14 cellular contexts compared by ENCODE assay signal in genomic region chr6:55034752-55035151, GRCh38.
"Had no signal": no experiment of that assay in that cellular context is flagged by ENCODE, and none has a peak within 500 bp of the region (broad histone marks: within the 10 kb centered on the region; RNA-seq: fewer than 3 reads in every experiment).

No MANE protein-coding gene starts in this region.

- DNase-seq: activated CD4-positive, alpha-beta T cell treated with anti-CD3 and anti-CD28 coated beads, Interleukin-2, amount 50 U/mL, for 1 hour; activated CD4-positive, CD25-positive, alpha-beta regulatory T cell; activated gamma-delta T cell; activated T-cell treated with anti-CD3 and anti-CD28 coated beads, Interleukin-2, amount 50 U/mL, for 24 hours; brain microvascular endothelial cell; effector memory CD8-positive, alpha-beta T cell; gastrocnemius medialis; left ventricle myocardium superior; retina; stimulated activated CD4-positive, alpha-beta T cell treated with anti-CD3 and anti-CD28 coated beads, Interleukin-15, amount 100 ng/mL, for 24 hours; thyroid gland; uterus had no signal

- H3K79me2 ChIP-seq: parathyroid adenoma had no signal

- H3K27me3 ChIP-seq: brain microvascular endothelial cell, gastrocnemius medialis, thyroid gland, uterus had no signal

- H3K9ac ChIP-seq: parathyroid adenoma had no signal

- H2AFZ ChIP-seq: parathyroid adenoma had no signal

- H3K36me3 ChIP-seq: brain microvascular endothelial cell, gastrocnemius medialis, thyroid gland, uterus had no signal

- H3K9me3 ChIP-seq: gastrocnemius medialis, thyroid gland, uterus had no signal

- ATAC-seq: effector memory CD8-positive, alpha-beta T cell; gastrocnemius medialis; left ventricle myocardium superior had no signal

- H3K27ac ChIP-seq: brain microvascular endothelial cell, epithelial cell of prostate, gastrocnemius medialis, parathyroid adenoma, thyroid gland, uterus had no signal

- H3K4me3 ChIP-seq: gastrocnemius medialis, thyroid gland, uterus had no signal

- H3K4me1 ChIP-seq: gastrocnemius medialis, parathyroid adenoma, thyroid gland, uterus had no signal
